Comparison of ENCODE assay signal across 11 cellular contexts in the genomic region with DNA sequence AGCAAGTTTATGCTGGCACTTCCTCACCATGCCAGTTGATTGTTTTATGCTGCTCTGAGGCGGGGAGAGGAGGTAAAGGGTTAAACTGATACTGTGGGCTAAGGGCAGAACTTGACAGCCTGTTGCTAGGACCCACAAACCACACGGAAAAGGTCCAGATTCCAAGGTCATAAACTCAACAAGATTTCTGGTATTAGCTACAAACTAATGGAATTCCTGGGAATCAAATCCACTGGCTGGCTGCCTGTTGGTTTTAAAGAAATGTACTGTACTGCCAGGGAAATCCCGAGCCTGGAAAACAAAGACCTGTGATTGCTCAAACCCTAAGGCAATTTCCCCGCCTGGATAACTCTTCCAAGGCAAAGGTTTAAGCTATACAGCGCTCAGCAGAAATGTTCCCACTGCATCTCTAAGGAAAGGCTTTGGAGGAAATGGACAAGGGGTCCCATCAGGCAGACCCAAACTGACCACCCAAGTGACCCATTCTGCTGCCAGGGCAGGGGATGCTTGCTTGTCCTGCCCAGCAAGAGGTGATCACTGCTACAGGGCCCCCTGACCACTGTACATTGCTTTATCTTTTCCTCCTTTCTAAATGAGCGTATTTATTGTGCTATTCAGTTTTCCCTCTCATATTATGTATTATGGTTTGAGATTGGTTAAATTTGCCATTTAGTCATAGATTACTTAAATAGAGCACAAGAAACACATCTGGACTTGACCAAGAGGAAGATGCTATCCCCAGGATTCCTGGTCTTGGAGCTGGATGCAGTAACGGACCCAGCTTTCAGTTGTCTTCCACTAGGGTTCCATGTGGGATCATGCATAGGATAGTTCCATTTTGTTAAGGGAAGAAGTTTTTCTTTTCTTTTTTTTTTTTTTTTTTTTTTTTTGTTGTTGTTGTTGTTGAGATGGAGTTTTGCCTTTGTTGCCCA.
A peak's percentile ranks its signal among the peaks of the same experiment; 100 is the strongest.
DNase-seq lines count a peak whose midpoint lies in the region; ATAC-seq, FAIRE-seq and TF ChIP-seq lines count a peak whose summit lies in the region.
"Had no signal": no experiment of that assay in that cellular context is flagged by ENCODE, and none has a peak within 500 bp of the region (broad histone marks: within the 10 kb centered on the region; RNA-seq: fewer than 3 reads in every experiment).

No MANE protein-coding gene starts in this region.

- H3K27ac ChIP-seq in muscle layer of duodenum (ENCODE audit: low read length) (peak overlapping the region; percentile 32), coronary artery (peak overlapping the region in 1 of 2 donors; percentile 53)

- no peak for ATAC-seq in HG02798 (IDR thresholded peaks at IDR 0.05; ENCODE audit: poor library complexity, unreplicated experiment)
- no peak for ATAC-seq in GM21576 (IDR thresholded peaks at IDR 0.05; ENCODE audit: unreplicated experiment)
- ATAC-seq: activated CD4-positive, CD25-positive, alpha-beta regulatory T cell treated with anti-CD3 and anti-CD28 coated beads, Interleukin-2, amount 50 U/mL, for 24 hours had no signal

- no peaks in the 10 kb centered on the region for H3K9me3 ChIP-seq in muscle layer of duodenum (ENCODE audit: control insufficient read depth in 1 of 2, low read length in 2 of 2)
- H3K9me3 ChIP-seq: ascending aorta had no signal

- POLR2A ChIA-PET in AG04449 (lab: Yijun Ruan, JAX), result interaction anchor here (0.8 to 2.5 kb wide), 7 partner anchors 9 to 154 kb away, joined by 3 to 30 read pairs (median 5); partner anchors contain the start of gene UGCG

- H3K36me3 ChIP-seq in muscle layer of duodenum (ENCODE audit: control insufficient read depth in 1 of 2, insufficient read depth in 2 of 2, low read length in 2 of 2), result no peaks in the 10 kb centered on the region
- H3K36me3 ChIP-seq: ascending aorta had no signal

- FAIRE-seq in RCC 7860 (lab: Jason Lieb, UNC), result peak; percentile 99

- TF ChIP-seq CTCF in AG04449 (IDR thresholded peaks at IDR 0.05; ENCODE audit: insufficient read depth, low read length, missing control alignments), result no peak
- no peak for TF ChIP-seq CTCF in coronary artery (IDR thresholded peaks at IDR 0.05)

- no peaks in the 10 kb centered on the region for H3K27me3 ChIP-seq in muscle layer of duodenum (ENCODE audit: low read depth, low read length)
- H3K27me3 ChIP-seq: ascending aorta had no signal

- H3K4me3 ChIP-seq in AG04449 (ENCODE audit: low read depth, low read length) (no peak overlapping the region), muscle layer of duodenum (ENCODE audit: low read depth in 1 of 2, low read length in 2 of 2) (no peak overlapping the region), coronary artery (no peak overlapping the region)
- H3K4me3 ChIP-seq: ascending aorta had no signal

- CTCF ChIA-PET in AG04449 (lab: Yijun Ruan, JAX), result interaction anchor here (1.5 to 6.9 kb wide), 6 partner anchors 11 to 291 kb away, joined by 3 to 29 read pairs (median 8); no protein-coding TSS in a partner anchor

- H3K4me1 ChIP-seq in muscle layer of duodenum (ENCODE audit: control insufficient read depth in 1 of 2, insufficient read depth in 2 of 2, low read length in 2 of 2), result peaks cover 19 to 26% of the 10 kb centered on the region in 2 donors

- peak; percentile 93 for DNase-seq in AG04449 (ENCODE audit: low read depth, low spot score)
- DNase-seq in RCC 7860 (ENCODE audit: low spot score), result peak; percentile 100
- DNase-seq in fibroblast of peridontal ligament (ENCODE audit: extremely low read depth), result peak; percentile 100
- DNase-seq in coronary artery (ENCODE audit: low spot score), result no peak
- no peak for DNase-seq in stimulated activated CD4-positive, alpha-beta T cell treated with anti-CD3 and anti-CD28 coated beads, Interleukin-12 subunit alpha, Interleukin-12 subunit beta, amount 100 ng/mL, for 4 hours
- DNase-seq: mesendoderm had no signal

Comparison
In these comparisons a context has a peak if more than half of its experiments do, and no peak if none do; other contexts are left out.
1. DNase-seq: peak in AG04449 (single experiment), RCC 7860 (single experiment) and fibroblast of peridontal ligament (single experiment); none in coronary artery (single experiment) and stimulated activated CD4-positive, alpha-beta T cell treated with anti-CD3 and anti-CD28 coated beads, Interleukin-12 subunit alpha, Interleukin-12 subunit beta, amount 100 ng/mL, for 4 hours (single experiment).